ENCODE assay signal across 9 cellular contexts in genomic region chrX:90012395-90012794, GRCh38.
"Had no signal": no experiment of that assay in that cellular context is flagged by ENCODE, and none has a peak within 500 bp of the region (broad histone marks: within the 10 kb centered on the region; RNA-seq: fewer than 3 reads in every experiment).

No MANE protein-coding gene starts in this region.

- ATAC-seq: activated CD4-positive, alpha-beta T cell treated with anti-CD3 and anti-CD28 coated beads for 36 hours; activated CD4-positive, CD25-positive, alpha-beta regulatory T cell treated with anti-CD3 and anti-CD28 coated beads, Interleukin-2, amount 50 U/mL, for 24 hours; activated CD8-positive, alpha-beta memory T cell treated with anti-CD3 and anti-CD28 coated beads, Interleukin-2, amount 10 ng/mL, durations not matched to agents 7 days and 5 days; activated CD8-positive, alpha-beta T cell treated with anti-CD3 and anti-CD28 coated beads for 36 hours; activated CD8-positive, alpha-beta T cell treated with anti-CD3 and anti-CD28 coated beads, Interleukin-2, amount 10 ng/mL, durations not matched to agents 7 days and 5 days; T-helper 17 cell; WTC11 had no signal

- H3K36me3 ChIP-seq: WERI-Rb-1 had no signal

- H3K27ac ChIP-seq: VCaP, WERI-Rb-1 had no signal
